In genomic region chr9:15513335-15513734, GRCh38 we compare ENCODE assay signal across 8 cellular contexts. TPM values are rescaled to one million over a fixed set of nuclear protein-coding genes. Genes with fewer than 3 reads are reported as not detected.
DNase-seq lines count a peak whose midpoint lies in the region; ATAC-seq, FAIRE-seq and TF ChIP-seq lines count a peak whose summit lies in the region.

No MANE protein-coding gene starts in this region.

- intact Hi-C loops in head of caudate nucleus (cut with DNase I), result no loop called here

- H3K27ac Mint-ChIP-seq in H9, result peak overlapping the region; percentile 56 to 97 (median 95)

- H3K79me2 ChIP-seq in H9 (ENCODE audit: insufficient read depth, low read length), result peaks cover 16% of the 10 kb centered on the region; the same call in 1 of the 2 replicates
- peaks cover 3% of the 10 kb centered on the region for H3K79me2 ChIP-seq in keratinocyte (ENCODE audit: control insufficient read depth, insufficient read depth, low read length)

- no peak overlapping the region for H3K23ac ChIP-seq in H9 (ENCODE audit: insufficient read length, low read depth, low read length)

- no peaks in the 10 kb centered on the region for H3K9me1 ChIP-seq in keratinocyte (ENCODE audit: control insufficient read depth, extremely low read depth, insufficient read depth, low read length)

- H4K91ac ChIP-seq in H9 (ENCODE audit: insufficient read length, low read depth, low read length), result no peak overlapping the region

- peak overlapping the region; percentile 24 to 29; a peak in 2 of 5 replicates for H3K4me3 Mint-ChIP-seq in H9

- H3K27ac ChIP-seq in H9 (ENCODE audit: insufficient read length, low read depth, low read length), result peak overlapping the region; percentile 81
- no peak overlapping the region for H3K27ac ChIP-seq in RWPE2 (ENCODE audit: poor library complexity, severe bottlenecking)
- no peak overlapping the region for H3K27ac ChIP-seq in keratinocyte (ENCODE audit: control insufficient read depth, insufficient read depth, low read length)

- no peak overlapping the region for H4K8ac ChIP-seq in H9 (replicated peaks; ENCODE audit: insufficient read length, low read depth, low read length)

- H3K23me2 ChIP-seq in H9 (ENCODE audit: insufficient read length, low read depth, low read length, poor library complexity, severe bottlenecking), result peaks cover 10% of the 10 kb centered on the region

- WGBS in H9 (ENCODE audit: extremely low coverage, insufficient read length, low lambda C conversion rate), result no CpG with 5 or more reads among the region's 1 CpG

- H3K36me3 Mint-ChIP-seq in H9 (ENCODE audit: insufficient read depth in 1 of 3, low read depth in 3 of 3), result peaks cover 15 to 17% (median 17%) of the 10 kb centered on the region in 3 experiments

- no peak overlapping the region for H3K4ac ChIP-seq in H9 (ENCODE audit: low read depth, low read length)

- H3T11ph ChIP-seq in H9 (ENCODE audit: low read length), result no peak overlapping the region

- TF ChIP-seq CTCF in H9 (conservative IDR thresholded peaks at IDR 0.05) (peak; percentile 68), RWPE2 (IDR thresholded peaks at IDR 0.05; ENCODE audit: poor library complexity, severe bottlenecking) (peak; percentile 15), keratinocyte (optimal IDR thresholded peaks at IDR 0.05 in 1 of 3, IDR thresholded peaks at IDR 0.05 in 1 of 3, conservative IDR thresholded peaks at IDR 0.05 in 1 of 3; ENCODE audit: extremely low read depth in 1 of 3, insufficient read depth in 2 of 3, low read length in 3 of 3) (peak; percentile 6 to 35 (median 25))

- H4K5ac ChIP-seq in H9 (ENCODE audit: insufficient read length, low read depth, low read length), result no peak overlapping the region

- H4K20me1 ChIP-seq in H9 (ENCODE audit: control insufficient read depth, insufficient read depth, insufficient read length) (no peaks in the 10 kb centered on the region), keratinocyte (ENCODE audit: control insufficient read depth, extremely low read depth, insufficient read depth, low read length) (no peaks in the 10 kb centered on the region)

- no peak overlapping the region for H3K56ac ChIP-seq in H9 (ENCODE audit: insufficient read length, low read depth, low read length)

- H2BK20ac ChIP-seq in H9 (ENCODE audit: low read depth, low read length, poor library complexity, severe bottlenecking), result no peak overlapping the region

- H2AK5ac ChIP-seq in H9 (ENCODE audit: insufficient read length, low read length), result no peak overlapping the region

- H3K4me3 ChIP-seq in RWPE2 (ENCODE audit: severe bottlenecking) (no peak overlapping the region), keratinocyte (ENCODE audit: control insufficient read depth in 2 of 3, extremely low read depth in 1 of 3, insufficient read depth in 2 of 3, low read depth in 1 of 3, low read length in 3 of 3) (no peak overlapping the region)

- H3K4me1 ChIP-seq in H9 (ENCODE audit: insufficient read depth, low read length) (peaks cover 2% of the 10 kb centered on the region; the same call in 1 of the 2 replicates), RWPE2 (ENCODE audit: insufficient read depth, poor library complexity, severe bottlenecking) (peaks cover 20% of the 10 kb centered on the region), keratinocyte (ENCODE audit: control insufficient read depth, extremely low read depth, insufficient read depth, low read length) (peaks cover 10% of the 10 kb centered on the region)

- ATAC-seq in RWPE2 (ENCODE audit: low read depth), result no peak

- no peaks in the 10 kb centered on the region for H3K79me1 ChIP-seq in H9 (ENCODE audit: insufficient read depth, low read depth, low read length, poor library complexity, severe bottlenecking)

- no peaks in the 10 kb centered on the region for H3K27me3 ChIP-seq in H9 (ENCODE audit: insufficient read depth, low read length)
- H3K27me3 ChIP-seq in RWPE2 (ENCODE audit: insufficient read depth, poor library complexity, severe bottlenecking), result no peaks in the 10 kb centered on the region
- no peaks in the 10 kb centered on the region for H3K27me3 ChIP-seq in keratinocyte (ENCODE audit: control insufficient read depth, extremely low read depth, insufficient read depth, low read length)

- peak overlapping the region; percentile 49; the same call in 1 of the 2 replicates for H3K14ac ChIP-seq in H9 (ENCODE audit: insufficient read depth, low read length)

- no peak overlapping the region for H2BK5ac ChIP-seq in H9 (ENCODE audit: insufficient read length, low read length)

- dilution Hi-C loops in keratinocyte (cut with MboI; ENCODE audit: extremely low pct_ligation_motif_present, low sequenced_read_pairs), result no loop called here

- H3K9me3 ChIP-seq in H9 (ENCODE audit: control insufficient read depth, low read depth, low read length), result no peaks in the 10 kb centered on the region
- H3K9me3 ChIP-seq in RWPE2 (ENCODE audit: severe bottlenecking), result no peaks in the 10 kb centered on the region
- H3K9me3 ChIP-seq in keratinocyte (ENCODE audit: control insufficient read depth, low read depth, low read length), result no peaks in the 10 kb centered on the region

- peak overlapping the region; percentile 18 for H3K18ac ChIP-seq in H9 (ENCODE audit: insufficient read length, low read depth, low read length)

- H3K36me3 ChIP-seq in RWPE2 (ENCODE audit: low read depth), result peaks cover 15% of the 10 kb centered on the region
- H3K36me3 ChIP-seq in keratinocyte (ENCODE audit: control insufficient read depth in 2 of 2, extremely low read depth in 1 of 2, insufficient read depth in 2 of 2, low read length in 2 of 2), result no peaks in the 10 kb centered on the region

- H3K9ac ChIP-seq in H9 (ENCODE audit: extremely low read depth, insufficient read length, low read length) (no peak overlapping the region), keratinocyte (ENCODE audit: control insufficient read depth, extremely low read depth, insufficient read depth, low read length) (no peak overlapping the region)

- DNase-seq in NCI-H1092 treated with DMSO at 0.1 percent for 48 hours (lab: John Stamatoyannopoulos, UW) (peak; percentile 22), NCI-H1092 (lab: John Stamatoyannopoulos, UW) (no peak), H9 (peak; percentile 80), RWPE2 (ENCODE audit: low spot score) (no peak), keratinocyte (ENCODE audit: low read depth, low spot score) (no peak), ureter (ENCODE audit: low spot score) (no peak), head of caudate nucleus (no peak)
- no peak for DNase-seq in activated CD4-positive, CD25-positive, alpha-beta regulatory T cell treated with anti-CD3 and anti-CD28 coated beads, Interleukin-2, amount 50 U/mL, for 72 hours

- FAIRE-seq in keratinocyte (lab: Jason Lieb, UNC), result no peak

- no peak overlapping the region for H2BK120ac ChIP-seq in H9 (ENCODE audit: low read depth, low read length, poor library complexity, severe bottlenecking)

- H2BK15ac ChIP-seq in H9 (ENCODE audit: low read depth, low read length), result no peak overlapping the region

- H3K4me1 Mint-ChIP-seq in H9, result peaks cover 34 to 44% of the 10 kb centered on the region in 2 experiments

- H3K4me2 ChIP-seq in H9 (ENCODE audit: insufficient read depth, insufficient read length, low read length), result peak overlapping the region; percentile 49
- H3K4me2 ChIP-seq in keratinocyte (ENCODE audit: control insufficient read depth, extremely low read depth, insufficient read depth, low read depth, low read length), result no peak overlapping the region

- H2AFZ ChIP-seq in H9 (ENCODE audit: low read length), result no peak overlapping the region
- H2AFZ ChIP-seq in keratinocyte (ENCODE audit: control insufficient read depth, low read length), result no peak overlapping the region

- no peak overlapping the region for H2BK12ac ChIP-seq in H9 (ENCODE audit: insufficient read length, low read depth, low read length)

- H3K9me3 Mint-ChIP-seq in H9, result peaks cover 0 to 2% of the 10 kb centered on the region in 2 experiments; a peak in 2 of 5 replicates

- no peaks in the 10 kb centered on the region for H3K27me3 Mint-ChIP-seq in H9 (ENCODE audit: low read depth)

RNA-seq across cellular contexts. Expression of gene PSIP1, which starts 2.6 kb away (rescaled TPM):
- total RNA-seq in H9 (2021) (362 and 368 TPM in 2 replicates), ureter (32.2 TPM)
- 3.5 to 14.7 TPM (median 7.8 TPM) in 3 replicates for polyA plus RNA-seq in keratinocyte
- 4.7 TPM for polyA plus RNA-seq in keratinocyte (2011; ENCODE audit: low read depth)
- 3.1 and 4.3 TPM in 2 replicates for polyA plus RNA-seq in keratinocyte (2011; cell fraction: cytosol; rRNA removed)
- 3.0 and 3.7 TPM in 2 replicates for polyA plus RNA-seq in keratinocyte (2011; cell fraction: nucleus; rRNA removed)
- polyA plus RNA-seq in keratinocyte (2012; ENCODE audit: low replicate concordance), result 4.2 and 15.8 TPM in 2 replicates
- polyA minus RNA-seq in keratinocyte, result 0.89 to 4.2 TPM (median 2.3 TPM) in 3 replicates
- 1.3 TPM for polyA minus RNA-seq in keratinocyte (2011; cell fraction: cytosol; rRNA and poly(A)+ RNA removed)
- polyA minus RNA-seq in keratinocyte (2011; cell fraction: nucleus; rRNA and poly(A)+ RNA removed), result 1.7 and 2.4 TPM in 2 replicates

RNA-seq across cellular contexts. Expression of gene CCDC171, which starts 39.5 kb away (rescaled TPM):
- total RNA-seq in H9 (2021) (2.4 TPM in 2 replicates), ureter (4.5 TPM)
- polyA plus RNA-seq in keratinocyte, result 0.34 to 0.72 TPM (median 0.46 TPM) in 3 replicates
- 1.5 TPM for polyA plus RNA-seq in keratinocyte (2011; ENCODE audit: low read depth)
- polyA plus RNA-seq in keratinocyte (2011; cell fraction: cytosol; rRNA removed), result 0.32 and 0.43 TPM in 2 replicates
- polyA plus RNA-seq in keratinocyte (2011; cell fraction: nucleus; rRNA removed), result 0.89 and 1.1 TPM in 2 replicates
- polyA plus RNA-seq in keratinocyte (2012; ENCODE audit: low replicate concordance), result 0.39 and 0.47 TPM in 2 replicates
- 0.23 to 2.1 TPM (median 1.5 TPM) in 3 replicates for polyA minus RNA-seq in keratinocyte
- 2.9 TPM for polyA minus RNA-seq in keratinocyte (2011; cell fraction: cytosol; rRNA and poly(A)+ RNA removed)
- polyA minus RNA-seq in keratinocyte (2011; cell fraction: nucleus; rRNA and poly(A)+ RNA removed), result 1.6 and 4.8 TPM in 2 replicates

Comparison
In these comparisons a context has a peak if more than half of its experiments do, and no peak if none do; other contexts are left out.
1. DNase-seq: peak in NCI-H1092 treated with DMSO at 0.1 percent for 48 hours (single experiment) and H9 (single experiment); none in NCI-H1092 (single experiment), RWPE2 (single experiment), keratinocyte (single experiment), activated CD4-positive, CD25-positive, alpha-beta regulatory T cell treated with anti-CD3 and anti-CD28 coated beads, Interleukin-2, amount 50 U/mL, for 72 hours (single experiment), ureter (single experiment) and head of caudate nucleus (0 of 42).
2. CTCF ChIP-seq: peak in every context shown above with its lines; median percentile 68 in H9; 25 in keratinocyte; 15 in RWPE2.
3. RNA of gene PSIP1, which starts 2.6 kb away (total RNA-seq): 362 to 368 TPM in H9; 32.2 TPM in ureter (single experiment); every median in the first group is over 10 times any median in the second.